27 cellular contexts compared by ENCODE assay signal in the genomic region with DNA sequence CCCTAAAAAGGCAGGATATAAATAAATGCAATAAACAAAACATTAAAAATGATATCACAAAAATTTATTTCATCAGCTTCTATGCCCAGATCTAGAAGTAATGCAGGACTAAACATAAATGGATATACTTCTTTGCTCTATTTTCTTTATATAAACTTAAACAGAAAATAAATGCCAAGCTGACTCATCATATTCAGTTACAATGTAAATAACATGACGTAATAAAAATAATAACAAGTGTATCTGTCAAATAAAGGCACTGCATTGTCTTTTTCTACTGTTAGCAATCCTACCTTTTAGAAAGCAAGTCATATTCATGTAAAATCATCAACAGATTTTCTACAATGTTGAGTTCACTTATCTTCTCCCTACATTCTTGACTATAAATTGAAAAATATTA.
"Had no signal": no experiment of that assay in that cellular context is flagged by ENCODE, and none has a peak within 500 bp of the region (broad histone marks: within the 10 kb centered on the region; RNA-seq: fewer than 3 reads in every experiment).

No MANE protein-coding gene starts in this region.

- H3K9me3 ChIP-seq: adrenal gland, breast epithelium, SJSA1 had no signal

- H3K36me3 ChIP-seq: adrenal gland, breast epithelium, SJSA1 had no signal

- H3K27ac ChIP-seq: adrenal gland, breast epithelium, SJSA1 had no signal

- FAIRE-seq: RCC 7860 had no signal

- H3K27me3 ChIP-seq: adrenal gland, breast epithelium, SJSA1 had no signal

- H3K4me3 ChIP-seq: adrenal gland, breast epithelium, SJSA1 had no signal

- H3K4me1 ChIP-seq: breast epithelium had no signal

- ATAC-seq: activated CD4-positive, CD25-positive, alpha-beta regulatory T cell treated with anti-CD3 and anti-CD28 coated beads, Interleukin-2, amount 50 U/mL, for 24 hours; activated CD8-positive, alpha-beta T cell treated with anti-CD3 and anti-CD28 coated beads for 36 hours; activated T-cell treated with anti-CD3 and anti-CD28 coated beads, Interleukin-2, amount 50 U/mL, for 72 hours; SK-N-SH treated with all-trans-retinoic acid at 6 μM for 48 hours had no signal

- DNase-seq: activated CD4-positive, alpha-beta T cell treated with anti-CD3 and anti-CD28 coated beads for 4 hours; activated CD8-positive, alpha-beta memory T cell treated with anti-CD3 and anti-CD28 coated beads, Interleukin-2, amount 50 U/mL, for 4 hours; activated CD8-positive, alpha-beta T cell treated with anti-CD3 and anti-CD28 coated beads for 36 hours; activated gamma-delta T cell treated with Interleukin-2 at 50 U/mL for 16 hours; activated naive CD4-positive, alpha-beta T cell treated with anti-CD3 and anti-CD28 coated beads, Interleukin-2, amount 10 ng/mL, durations not matched to agents 7 days and 5 days; activated naive CD8-positive, alpha-beta T cell treated with anti-CD3 and anti-CD28 coated beads for 36 hours; activated T-cell treated with anti-CD3 and anti-CD28 coated beads, Interleukin-2, amount 50 U/mL, for 72 hours; adrenal gland; anterior cingulate cortex; central memory CD4-positive, alpha-beta T cell; Karpas-422; NCI-H1092; NCI-H1417; NCI-H2029; NCI-H2107; NCI-H345; NCI-H510A; NCI-H526 treated with DMSO at 0.1 percent for 48 hours; NK-92 treated with Interleukin-12 subunit alpha and Interleukin-12 subunit beta, amount 100 ng/mL, for 24 hours; OCI-M1; SHP77; SW 1271 had no signal
